In the genomic region with DNA sequence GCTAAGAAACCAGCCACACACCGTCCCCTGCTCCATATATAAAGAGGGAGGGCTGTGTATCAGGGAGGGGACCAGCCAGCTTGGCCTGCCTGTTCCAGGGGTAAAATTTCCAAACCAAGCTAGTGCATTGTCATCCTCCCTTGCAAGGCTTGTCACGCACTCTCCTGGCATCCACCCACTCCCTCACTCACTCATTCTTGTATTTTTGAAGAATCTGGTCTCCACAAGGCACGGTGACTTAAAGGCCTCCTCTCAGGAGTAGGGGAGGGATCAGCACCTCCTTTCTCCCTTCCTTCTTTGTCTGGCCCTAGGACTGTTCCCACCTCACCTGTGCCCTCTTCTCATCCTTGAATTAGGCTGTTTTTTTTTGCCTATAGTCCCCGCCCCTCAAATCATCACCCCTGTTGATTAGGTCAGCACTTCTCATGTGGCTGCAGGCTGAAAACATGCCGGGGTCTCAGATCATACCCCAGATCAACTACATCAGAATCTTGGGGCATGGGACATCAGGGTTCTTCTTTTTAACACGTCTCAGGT, we compare ENCODE assay signal across 17 cellular contexts. TPM values are rescaled to one million over a fixed set of nuclear protein-coding genes. Genes with fewer than 3 reads are reported as not detected.
A peak's percentile ranks its signal among the peaks of the same experiment; 100 is the strongest.
DNase-seq lines count a peak whose midpoint lies in the region; ATAC-seq and TF ChIP-seq lines count a peak whose summit lies in the region.
"Had no signal": no experiment of that assay in that cellular context is flagged by ENCODE, and none has a peak within 500 bp of the region (broad histone marks: within the 10 kb centered on the region; RNA-seq: fewer than 3 reads in every experiment).

No MANE protein-coding gene starts in this region.

- H3K27ac ChIP-seq in PC-9, result peak overlapping the region; percentile 39
- H3K27ac ChIP-seq: Peyer's patch had no signal

- H3K79me2 ChIP-seq in PC-9 (ENCODE audit: low read depth), result no peaks in the 10 kb centered on the region

- no peaks in the 10 kb centered on the region for H3K9me3 ChIP-seq in PC-9 (ENCODE audit: insufficient read depth, low read depth)
- H3K9me3 ChIP-seq: gastrocnemius medialis, Peyer's patch had no signal

- no peaks in the 10 kb centered on the region for H4K20me1 ChIP-seq in PC-9 (ENCODE audit: insufficient read depth)

- H2AFZ ChIP-seq in PC-9, result no peak overlapping the region

- no peak for TF ChIP-seq CTCF in PC-9 (conservative IDR thresholded peaks at IDR 0.05)

- H3K36me3 ChIP-seq in PC-9 (ENCODE audit: low read depth), result no peaks in the 10 kb centered on the region
- H3K36me3 ChIP-seq: gastrocnemius medialis, Peyer's patch had no signal

- intact Hi-C loops in PC-9 (cut with micrococcal nuclease; ENCODE audit: unreplicated experiment), result loop anchor here (5.0 kb wide), 1 partner anchor 211 kb away; no protein-coding TSS in a partner anchor

- CTCF ChIA-PET in PC-9 (lab: Charles Lee), result no interaction called here

- no peak overlapping the region for H3K4me3 ChIP-seq in PC-9
- H3K4me3 ChIP-seq: gastrocnemius medialis, GM12878, Peyer's patch had no signal

- DNase-seq in Daoy (ENCODE audit: low read depth), result peak; percentile 39
- no peak for DNase-seq in PC-9
- DNase-seq in islet precursor cell, result peak; percentile 61
- DNase-seq in retina, result peak; percentile 19
- DNase-seq in HUDEP-2 (lab: John Stamatoyannopoulos, UW; ENCODE audit: unreplicated experiment in 76 of 76), result no peak
- DNase-seq in glomerular visceral epithelial cell (ENCODE audit: extremely low spot score), result no peak
- no peak for DNase-seq in Kasumi-1 (lab: John Stamatoyannopoulos, UW)
- DNase-seq: activated CD4-positive, alpha-beta T cell treated with anti-CD3 and anti-CD28 coated beads, Interleukin-2, amount 10 ng/mL, durations not matched to agents 24 days and 14 days; activated naive CD4-positive, alpha-beta T cell treated with anti-CD3 and anti-CD28 coated beads, Interleukin-2, amount 10 ng/mL, durations not matched to agents 7 days and 5 days; gastrocnemius medialis; left cardiac atrium; NCI-H1694; NCI-H2227 treated with DMSO at 0.1 percent for 48 hours; Peyer's patch; stimulated activated CD4-positive, alpha-beta T cell treated with anti-CD3 and anti-CD28 coated beads, Interleukin-4, amount 100 ng/mL, for 1 hour had no signal

- H3K9me2 ChIP-seq in PC-9 (ENCODE audit: insufficient read depth), result no peaks in the 10 kb centered on the region

- peaks cover 49% of the 10 kb centered on the region for H3K4me1 ChIP-seq in PC-9 (replicated peaks; ENCODE audit: insufficient read depth)
- H3K4me1 ChIP-seq: gastrocnemius medialis, Peyer's patch had no signal

- POLR2A ChIA-PET in PC-9 (lab: Charles Lee; ENCODE audit: unreplicated experiment), result interaction anchor here (0.8 kb wide), 1 partner anchor 118 kb away, joined by 14 read pairs; no protein-coding TSS in a partner anchor

- no TSS peak for BruUV-seq in PC-9 (replicated peaks; lab: Mats Ljungman, UMichigan)

- ATAC-seq in GM21825 (IDR thresholded peaks at IDR 0.05; ENCODE audit: unreplicated experiment), result no peak
- ATAC-seq: GM12878 had no signal

- H3F3A ChIP-seq in PC-9 (ENCODE audit: insufficient read depth, low read depth), result peaks cover 13% of the 10 kb centered on the region; the same call in 1 of the 2 replicates

- no peaks in the 10 kb centered on the region for H3K27me3 ChIP-seq in PC-9 (ENCODE audit: insufficient read depth, low read depth)
- H3K27me3 ChIP-seq: gastrocnemius medialis, Peyer's patch had no signal

- no peak overlapping the region for H3K4me2 ChIP-seq in PC-9

RNA-seq across cellular contexts. Expression of gene ABCA4, which starts 5.0 kb away (rescaled TPM):
- 0.36 and 0.80 TPM in 2 replicates for total RNA-seq in Daoy (2014; rRNA removed; shearing (Covaris generic))
- 20.0 and 20.8 TPM in 2 replicates for total RNA-seq in PC-9 (2021)
- total RNA-seq: gastrocnemius medialis had no signal

Comparison
In these comparisons a context has a peak if more than half of its experiments do, and no peak if none do; other contexts are left out.
1. DNase-seq: peak in Daoy (single experiment), islet precursor cell (single experiment) and retina (single experiment); none in PC-9 (0 of 2), HUDEP-2 (0 of 76), glomerular visceral epithelial cell (single experiment) and Kasumi-1 (0 of 2).
2. RNA of gene ABCA4, which starts 5.0 kb away (total RNA-seq): 20.0 to 20.8 TPM in PC-9; 0.36 to 0.80 TPM in Daoy; every median in the first group is over 10 times any median in the second.